1 cellular context compared by ENCODE assay signal in the genomic region with DNA sequence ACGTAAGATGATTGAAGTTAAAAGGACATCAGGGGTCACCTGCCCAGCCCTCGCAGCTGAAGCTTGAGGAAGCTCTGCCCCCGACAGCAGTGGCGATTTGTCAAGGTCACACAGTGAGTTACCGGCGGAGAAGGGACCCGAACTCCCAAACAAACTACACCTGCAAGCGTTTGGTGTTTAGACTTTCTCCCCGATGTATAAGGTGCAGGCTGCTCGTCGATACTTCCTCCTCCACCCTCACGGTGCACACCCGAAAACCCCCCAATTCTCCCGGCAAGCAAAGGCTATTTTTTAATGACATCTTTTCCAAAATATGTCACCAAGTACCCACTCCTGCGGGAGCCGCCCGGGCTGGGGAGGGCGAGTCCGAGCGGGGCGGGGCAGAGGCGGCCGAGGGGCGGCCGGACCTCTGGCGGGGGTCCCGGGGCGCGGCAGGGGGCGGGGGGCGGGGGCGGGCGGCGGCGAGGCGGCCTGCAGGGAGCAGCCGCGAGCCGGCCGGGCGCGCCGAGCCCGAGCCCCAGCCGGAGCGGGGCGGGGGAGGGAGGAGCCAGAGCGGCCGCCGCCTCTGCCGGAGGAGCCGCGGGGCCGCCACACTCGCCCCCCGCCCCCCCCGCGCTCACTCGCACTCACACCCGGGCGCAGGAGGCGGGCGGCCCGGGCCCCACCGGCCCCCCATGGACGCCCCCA.
TF ChIP-seq lines count a peak whose summit lies in the region.

A gene with protein sequence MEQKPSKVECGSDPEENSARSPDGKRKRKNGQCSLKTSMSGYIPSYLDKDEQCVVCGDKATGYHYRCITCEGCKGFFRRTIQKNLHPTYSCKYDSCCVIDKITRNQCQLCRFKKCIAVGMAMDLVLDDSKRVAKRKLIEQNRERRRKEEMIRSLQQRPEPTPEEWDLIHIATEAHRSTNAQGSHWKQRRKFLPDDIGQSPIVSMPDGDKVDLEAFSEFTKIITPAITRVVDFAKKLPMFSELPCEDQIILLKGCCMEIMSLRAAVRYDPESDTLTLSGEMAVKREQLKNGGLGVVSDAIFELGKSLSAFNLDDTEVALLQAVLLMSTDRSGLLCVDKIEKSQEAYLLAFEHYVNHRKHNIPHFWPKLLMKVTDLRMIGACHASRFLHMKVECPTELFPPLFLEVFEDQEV (plus strand): TSS at position 619 of the 687 bp plus-strand sequence. CDS start 11,524 bp downstream, outside the sequence.

TF ChIP-seq in GM23338, 12 proteins besides CTCF, POLR2A, EP300 and RAD21 (continued from another document):
- TF ChIP-seq, protein P1, sequence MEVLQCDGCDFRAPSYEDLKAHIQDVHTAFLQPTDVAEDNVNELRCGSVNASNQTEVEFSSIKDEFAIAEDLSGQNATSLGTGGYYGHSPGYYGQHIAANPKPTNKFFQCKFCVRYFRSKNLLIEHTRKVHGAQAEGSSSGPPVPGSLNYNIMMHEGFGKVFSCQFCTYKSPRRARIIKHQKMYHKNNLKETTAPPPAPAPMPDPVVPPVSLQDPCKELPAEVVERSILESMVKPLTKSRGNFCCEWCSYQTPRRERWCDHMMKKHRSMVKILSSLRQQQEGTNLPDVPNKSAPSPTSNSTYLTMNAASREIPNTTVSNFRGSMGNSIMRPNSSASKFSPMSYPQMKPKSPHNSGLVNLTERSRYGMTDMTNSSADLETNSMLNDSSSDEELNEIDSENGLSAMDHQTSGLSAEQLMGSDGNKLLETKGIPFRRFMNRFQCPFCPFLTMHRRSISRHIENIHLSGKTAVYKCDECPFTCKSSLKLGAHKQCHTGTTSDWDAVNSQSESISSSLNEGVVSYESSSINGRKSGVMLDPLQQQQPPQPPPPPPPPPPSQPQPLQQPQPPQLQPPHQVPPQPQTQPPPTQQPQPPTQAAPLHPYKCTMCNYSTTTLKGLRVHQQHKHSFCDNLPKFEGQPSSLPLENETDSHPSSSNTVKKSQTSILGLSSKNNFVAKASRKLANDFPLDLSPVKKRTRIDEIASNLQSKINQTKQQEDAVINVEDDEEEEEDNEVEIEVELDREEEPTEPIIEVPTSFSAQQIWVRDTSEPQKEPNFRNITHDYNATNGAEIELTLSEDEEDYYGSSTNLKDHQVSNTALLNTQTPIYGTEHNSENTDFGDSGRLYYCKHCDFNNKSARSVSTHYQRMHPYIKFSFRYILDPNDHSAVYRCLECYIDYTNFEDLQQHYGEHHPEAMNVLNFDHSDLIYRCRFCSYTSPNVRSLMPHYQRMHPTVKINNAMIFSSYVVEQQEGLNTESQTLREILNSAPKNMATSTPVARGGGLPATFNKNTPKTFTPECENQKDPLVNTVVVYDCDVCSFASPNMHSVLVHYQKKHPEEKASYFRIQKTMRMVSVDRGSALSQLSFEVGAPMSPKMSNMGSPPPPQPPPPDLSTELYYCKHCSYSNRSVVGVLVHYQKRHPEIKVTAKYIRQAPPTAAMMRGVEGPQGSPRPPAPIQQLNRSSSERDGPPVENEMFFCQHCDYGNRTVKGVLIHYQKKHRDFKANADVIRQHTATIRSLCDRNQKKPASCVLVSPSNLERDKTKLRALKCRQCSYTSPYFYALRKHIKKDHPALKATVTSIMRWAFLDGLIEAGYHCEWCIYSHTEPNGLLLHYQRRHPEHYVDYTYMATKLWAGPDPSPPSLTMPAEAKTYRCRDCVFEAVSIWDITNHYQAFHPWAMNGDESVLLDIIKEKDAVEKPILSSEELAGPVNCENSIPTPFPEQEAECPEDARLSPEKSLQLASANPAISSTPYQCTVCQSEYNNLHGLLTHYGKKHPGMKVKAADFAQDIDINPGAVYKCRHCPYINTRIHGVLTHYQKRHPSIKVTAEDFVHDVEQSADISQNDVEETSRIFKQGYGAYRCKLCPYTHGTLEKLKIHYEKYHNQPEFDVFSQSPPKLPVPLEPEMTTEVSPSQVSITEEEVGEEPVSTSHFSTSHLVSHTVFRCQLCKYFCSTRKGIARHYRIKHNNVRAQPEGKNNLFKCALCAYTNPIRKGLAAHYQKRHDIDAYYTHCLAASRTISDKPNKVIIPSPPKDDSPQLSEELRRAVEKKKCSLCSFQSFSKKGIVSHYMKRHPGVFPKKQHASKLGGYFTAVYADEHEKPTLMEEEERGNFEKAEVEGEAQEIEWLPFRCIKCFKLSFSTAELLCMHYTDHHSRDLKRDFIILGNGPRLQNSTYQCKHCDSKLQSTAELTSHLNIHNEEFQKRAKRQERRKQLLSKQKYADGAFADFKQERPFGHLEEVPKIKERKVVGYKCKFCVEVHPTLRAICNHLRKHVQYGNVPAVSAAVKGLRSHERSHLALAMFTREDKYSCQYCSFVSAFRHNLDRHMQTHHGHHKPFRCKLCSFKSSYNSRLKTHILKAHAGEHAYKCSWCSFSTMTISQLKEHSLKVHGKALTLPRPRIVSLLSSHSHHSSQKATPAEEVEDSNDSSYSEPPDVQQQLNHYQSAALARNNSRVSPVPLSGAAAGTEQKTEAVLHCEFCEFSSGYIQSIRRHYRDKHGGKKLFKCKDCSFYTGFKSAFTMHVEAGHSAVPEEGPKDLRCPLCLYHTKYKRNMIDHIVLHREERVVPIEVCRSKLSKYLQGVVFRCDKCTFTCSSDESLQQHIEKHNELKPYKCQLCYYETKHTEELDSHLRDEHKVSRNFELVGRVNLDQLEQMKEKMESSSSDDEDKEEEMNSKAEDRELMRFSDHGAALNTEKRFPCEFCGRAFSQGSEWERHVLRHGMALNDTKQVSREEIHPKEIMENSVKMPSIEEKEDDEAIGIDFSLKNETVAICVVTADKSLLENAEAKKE (CRISPR knock-in tag; IDR thresholded peaks at IDR 0.05) = no peak
- TF ChIP-seq POLR2AphosphoS5 (IDR thresholded peaks at IDR 0.05; ENCODE audit: low read depth) = no peak
- TF ChIP-seq NANOG (IDR thresholded peaks at IDR 0.05; ENCODE audit: borderline replicate concordance) = no peak
- TF ChIP-seq ZNF331 (CRISPR knock-in tag; IDR thresholded peaks at IDR 0.05; ENCODE audit: low read depth) = no peak
- no peak for TF ChIP-seq ETS1 (IDR thresholded peaks at IDR 0.05)
- TF ChIP-seq CREB1 (CRISPR knock-in tag; IDR thresholded peaks at IDR 0.05; ENCODE audit: low read depth) = no peak
